1 cellular context compared by ENCODE assay signal in the genomic region with DNA sequence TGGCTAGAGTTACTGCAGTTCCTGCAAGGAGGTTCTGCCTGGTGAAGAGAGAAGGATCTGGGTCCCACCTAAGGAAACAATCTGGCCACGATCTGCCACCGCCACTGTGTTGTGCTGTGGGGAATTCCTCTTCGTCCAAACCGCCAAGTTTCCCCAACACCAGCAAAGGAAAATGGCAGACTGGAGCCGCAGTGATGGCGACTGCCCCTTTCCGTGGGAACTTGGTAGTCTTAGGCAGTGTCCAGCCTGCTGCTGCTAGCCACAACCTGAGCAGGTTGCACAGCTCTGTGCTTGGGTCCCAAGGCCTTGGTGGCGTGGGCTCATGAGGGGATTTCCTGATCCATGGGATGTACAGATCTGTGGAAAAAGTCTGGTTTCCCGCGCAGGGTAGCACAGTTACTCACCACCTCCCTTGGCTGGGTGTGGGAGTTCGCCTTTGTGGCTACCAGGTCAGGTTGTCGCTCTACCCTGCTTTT.
TF ChIP-seq lines count a peak whose summit lies in the region.

No MANE protein-coding gene starts in this region.

TF ChIP-seq in HepG2, 621 proteins besides CTCF, POLR2A, EP300 and RAD21 (continues in another document):
- TF ChIP-seq, protein P1, sequence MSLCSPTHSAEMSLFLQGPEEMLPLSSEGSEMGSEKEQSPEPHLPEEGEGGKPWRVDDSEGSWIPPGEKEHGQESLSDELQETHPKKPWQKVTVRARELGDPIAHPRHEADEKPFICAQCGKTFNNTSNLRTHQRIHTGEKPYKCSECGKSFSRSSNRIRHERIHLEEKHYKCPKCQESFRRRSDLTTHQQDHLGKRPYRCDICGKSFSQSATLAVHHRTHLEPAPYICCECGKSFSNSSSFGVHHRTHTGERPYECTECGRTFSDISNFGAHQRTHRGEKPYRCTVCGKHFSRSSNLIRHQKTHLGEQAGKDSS (CRISPR knock-in tag; IDR thresholded peaks at IDR 0.05; ENCODE audit: borderline replicate concordance, low read depth) = no peak
- TF ChIP-seq ZNF841 (CRISPR knock-in tag; IDR thresholded peaks at IDR 0.05; ENCODE audit: borderline replicate concordance) (no peak), KLF9 (CRISPR knock-in tag; IDR thresholded peaks at IDR 0.05; ENCODE audit: low read depth) (0 out of 2 replicates have a peak, but pooled peaks have one; percentile 21), NRL (CRISPR knock-in tag; IDR thresholded peaks at IDR 0.05; ENCODE audit: borderline replicate concordance) (peak; percentile 72; the same call in 1 of the 2 replicates), BORCS8-MEF2B (CRISPR knock-in tag; IDR thresholded peaks at IDR 0.05) (0 out of 2 replicates have a peak, but pooled peaks have one; percentile 34), ZFX (CRISPR knock-in tag; IDR thresholded peaks at IDR 0.05; ENCODE audit: low read depth) (no peak), ZSCAN31 (CRISPR knock-in tag; IDR thresholded peaks at IDR 0.05; ENCODE audit: low read depth) (0 out of 2 replicates have a peak, but pooled peaks have one; percentile 32), ZC3H4 (CRISPR knock-in tag; IDR thresholded peaks at IDR 0.05; ENCODE audit: borderline replicate concordance) (peak; percentile 63; the same call in 1 of the 2 replicates), ZNF619 (CRISPR knock-in tag; IDR thresholded peaks at IDR 0.05) (peak; percentile 31; the same call in 1 of the 2 replicates), POGZ (CRISPR knock-in tag; IDR thresholded peaks at IDR 0.05) (peak; percentile 54; the same call in 1 of the 2 replicates), EED (CRISPR knock-in tag; IDR thresholded peaks at IDR 0.05) (peak; percentile 86; the same call in 1 of the 2 replicates), ZNF468 (CRISPR knock-in tag; IDR thresholded peaks at IDR 0.05) (0 out of 2 replicates have a peak, but pooled peaks have one; percentile 77), ZBTB38 (CRISPR knock-in tag; IDR thresholded peaks at IDR 0.05) (peak; percentile 95), ZNF598 (CRISPR knock-in tag; IDR thresholded peaks at IDR 0.05; ENCODE audit: borderline replicate concordance) (no peak; the same call in 1 of the 2 replicates), ZNF772 (CRISPR knock-in tag; IDR thresholded peaks at IDR 0.05) (0 out of 2 replicates have a peak, but pooled peaks have one; percentile 27), NCOA1 (CRISPR knock-in tag; IDR thresholded peaks at IDR 0.05) (no peak), AGO2 (optimal IDR thresholded peaks at IDR 0.05; ENCODE audit: low read depth, low read length) (peak; percentile 56), BCL6 (CRISPR knock-in tag; IDR thresholded peaks at IDR 0.05) (no peak), SRY (CRISPR knock-in tag; IDR thresholded peaks at IDR 0.05) (peak; percentile 70; the same call in 1 of the 2 replicates), SMAD1 (CRISPR knock-in tag; IDR thresholded peaks at IDR 0.05; ENCODE audit: borderline replicate concordance, low read depth) (0 out of 2 replicates have a peak, but pooled peaks have one; percentile 11), ZNF605 (CRISPR knock-in tag; IDR thresholded peaks at IDR 0.05) (peak; percentile 2; the same call in 1 of the 2 replicates), ZFP82 (CRISPR knock-in tag; IDR thresholded peaks at IDR 0.05; ENCODE audit: borderline replicate concordance) (0 out of 2 replicates have a peak, but pooled peaks have one; percentile 31), MAZ (IDR thresholded peaks at IDR 0.05; ENCODE audit: borderline replicate concordance, low read depth, low read length) (no peak), MAZ (CRISPR knock-in tag; IDR thresholded peaks at IDR 0.05; ENCODE audit: low read depth) (peak; percentile 63; the same call in 1 of the 2 replicates)
- TF ChIP-seq, protein P2, sequence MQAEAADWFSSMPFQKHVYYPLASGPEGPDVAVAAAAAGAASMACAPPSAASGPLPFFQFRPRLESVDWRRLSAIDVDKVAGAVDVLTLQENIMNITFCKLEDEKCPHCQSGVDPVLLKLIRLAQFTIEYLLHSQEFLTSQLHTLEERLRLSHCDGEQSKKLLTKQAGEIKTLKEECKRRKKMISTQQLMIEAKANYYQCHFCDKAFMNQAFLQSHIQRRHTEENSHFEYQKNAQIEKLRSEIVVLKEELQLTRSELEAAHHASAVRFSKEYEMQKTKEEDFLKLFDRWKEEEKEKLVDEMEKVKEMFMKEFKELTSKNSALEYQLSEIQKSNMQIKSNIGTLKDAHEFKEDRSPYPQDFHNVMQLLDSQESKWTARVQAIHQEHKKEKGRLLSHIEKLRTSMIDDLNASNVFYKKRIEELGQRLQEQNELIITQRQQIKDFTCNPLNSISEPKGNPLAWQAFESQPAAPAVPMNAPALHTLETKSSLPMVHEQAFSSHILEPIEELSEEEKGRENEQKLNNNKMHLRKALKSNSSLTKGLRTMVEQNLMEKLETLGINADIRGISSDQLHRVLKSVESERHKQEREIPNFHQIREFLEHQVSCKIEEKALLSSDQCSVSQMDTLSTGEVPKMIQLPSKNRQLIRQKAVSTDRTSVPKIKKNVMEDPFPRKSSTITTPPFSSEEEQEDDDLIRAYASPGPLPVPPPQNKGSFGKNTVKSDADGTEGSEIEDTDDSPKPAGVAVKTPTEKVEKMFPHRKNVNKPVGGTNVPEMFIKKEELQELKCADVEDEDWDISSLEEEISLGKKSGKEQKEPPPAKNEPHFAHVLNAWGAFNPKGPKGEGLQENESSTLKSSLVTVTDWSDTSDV (CRISPR knock-in tag; IDR thresholded peaks at IDR 0.05) = no peak
- TF ChIP-seq, protein P3, sequence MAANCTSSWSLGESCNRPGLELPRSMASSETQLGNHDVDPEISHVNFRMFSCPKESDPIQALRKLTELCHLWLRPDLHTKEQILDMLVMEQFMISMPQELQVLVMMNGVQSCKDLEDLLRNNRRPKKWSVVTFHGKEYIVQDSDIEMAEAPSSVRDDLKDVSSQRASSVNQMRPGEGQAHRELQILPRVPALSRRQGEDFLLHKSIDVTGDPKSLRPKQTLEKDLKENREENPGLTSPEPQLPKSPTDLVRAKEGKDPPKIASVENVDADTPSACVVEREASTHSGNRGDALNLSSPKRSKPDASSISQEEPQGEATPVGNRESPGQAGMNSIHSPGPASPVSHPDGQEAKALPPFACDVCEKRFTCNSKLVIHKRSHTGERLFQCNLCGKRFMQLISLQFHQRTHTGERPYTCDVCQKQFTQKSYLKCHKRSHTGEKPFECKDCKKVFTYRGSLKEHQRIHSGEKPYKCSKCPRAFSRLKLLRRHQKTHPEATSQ (CRISPR knock-in tag; IDR thresholded peaks at IDR 0.05; ENCODE audit: borderline replicate concordance) = no peak
- TF ChIP-seq, protein P4, sequence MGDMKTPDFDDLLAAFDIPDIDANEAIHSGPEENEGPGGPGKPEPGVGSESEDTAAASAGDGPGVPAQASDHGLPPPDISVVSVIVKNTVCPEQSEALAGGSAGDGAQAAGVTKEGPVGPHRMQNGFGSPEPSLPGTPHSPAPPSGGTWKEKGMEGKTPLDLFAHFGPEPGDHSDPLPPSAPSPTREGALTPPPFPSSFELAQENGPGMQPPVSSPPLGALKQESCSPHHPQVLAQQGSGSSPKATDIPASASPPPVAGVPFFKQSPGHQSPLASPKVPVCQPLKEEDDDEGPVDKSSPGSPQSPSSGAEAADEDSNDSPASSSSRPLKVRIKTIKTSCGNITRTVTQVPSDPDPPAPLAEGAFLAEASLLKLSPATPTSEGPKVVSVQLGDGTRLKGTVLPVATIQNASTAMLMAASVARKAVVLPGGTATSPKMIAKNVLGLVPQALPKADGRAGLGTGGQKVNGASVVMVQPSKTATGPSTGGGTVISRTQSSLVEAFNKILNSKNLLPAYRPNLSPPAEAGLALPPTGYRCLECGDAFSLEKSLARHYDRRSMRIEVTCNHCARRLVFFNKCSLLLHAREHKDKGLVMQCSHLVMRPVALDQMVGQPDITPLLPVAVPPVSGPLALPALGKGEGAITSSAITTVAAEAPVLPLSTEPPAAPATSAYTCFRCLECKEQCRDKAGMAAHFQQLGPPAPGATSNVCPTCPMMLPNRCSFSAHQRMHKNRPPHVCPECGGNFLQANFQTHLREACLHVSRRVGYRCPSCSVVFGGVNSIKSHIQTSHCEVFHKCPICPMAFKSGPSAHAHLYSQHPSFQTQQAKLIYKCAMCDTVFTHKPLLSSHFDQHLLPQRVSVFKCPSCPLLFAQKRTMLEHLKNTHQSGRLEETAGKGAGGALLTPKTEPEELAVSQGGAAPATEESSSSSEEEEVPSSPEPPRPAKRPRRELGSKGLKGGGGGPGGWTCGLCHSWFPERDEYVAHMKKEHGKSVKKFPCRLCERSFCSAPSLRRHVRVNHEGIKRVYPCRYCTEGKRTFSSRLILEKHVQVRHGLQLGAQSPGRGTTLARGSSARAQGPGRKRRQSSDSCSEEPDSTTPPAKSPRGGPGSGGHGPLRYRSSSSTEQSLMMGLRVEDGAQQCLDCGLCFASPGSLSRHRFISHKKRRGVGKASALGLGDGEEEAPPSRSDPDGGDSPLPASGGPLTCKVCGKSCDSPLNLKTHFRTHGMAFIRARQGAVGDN (CRISPR knock-in tag; IDR thresholded peaks at IDR 0.05) = peak; percentile 68
- TF ChIP-seq, protein P5, sequence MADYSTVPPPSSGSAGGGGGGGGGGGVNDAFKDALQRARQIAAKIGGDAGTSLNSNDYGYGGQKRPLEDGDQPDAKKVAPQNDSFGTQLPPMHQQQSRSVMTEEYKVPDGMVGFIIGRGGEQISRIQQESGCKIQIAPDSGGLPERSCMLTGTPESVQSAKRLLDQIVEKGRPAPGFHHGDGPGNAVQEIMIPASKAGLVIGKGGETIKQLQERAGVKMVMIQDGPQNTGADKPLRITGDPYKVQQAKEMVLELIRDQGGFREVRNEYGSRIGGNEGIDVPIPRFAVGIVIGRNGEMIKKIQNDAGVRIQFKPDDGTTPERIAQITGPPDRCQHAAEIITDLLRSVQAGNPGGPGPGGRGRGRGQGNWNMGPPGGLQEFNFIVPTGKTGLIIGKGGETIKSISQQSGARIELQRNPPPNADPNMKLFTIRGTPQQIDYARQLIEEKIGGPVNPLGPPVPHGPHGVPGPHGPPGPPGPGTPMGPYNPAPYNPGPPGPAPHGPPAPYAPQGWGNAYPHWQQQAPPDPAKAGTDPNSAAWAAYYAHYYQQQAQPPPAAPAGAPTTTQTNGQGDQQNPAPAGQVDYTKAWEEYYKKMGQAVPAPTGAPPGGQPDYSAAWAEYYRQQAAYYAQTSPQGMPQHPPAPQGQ (CRISPR knock-in tag; IDR thresholded peaks at IDR 0.05; ENCODE audit: borderline replicate concordance) = 0 out of 2 replicates have a peak, but pooled peaks have one; percentile 47
- TF ChIP-seq, protein P6, sequence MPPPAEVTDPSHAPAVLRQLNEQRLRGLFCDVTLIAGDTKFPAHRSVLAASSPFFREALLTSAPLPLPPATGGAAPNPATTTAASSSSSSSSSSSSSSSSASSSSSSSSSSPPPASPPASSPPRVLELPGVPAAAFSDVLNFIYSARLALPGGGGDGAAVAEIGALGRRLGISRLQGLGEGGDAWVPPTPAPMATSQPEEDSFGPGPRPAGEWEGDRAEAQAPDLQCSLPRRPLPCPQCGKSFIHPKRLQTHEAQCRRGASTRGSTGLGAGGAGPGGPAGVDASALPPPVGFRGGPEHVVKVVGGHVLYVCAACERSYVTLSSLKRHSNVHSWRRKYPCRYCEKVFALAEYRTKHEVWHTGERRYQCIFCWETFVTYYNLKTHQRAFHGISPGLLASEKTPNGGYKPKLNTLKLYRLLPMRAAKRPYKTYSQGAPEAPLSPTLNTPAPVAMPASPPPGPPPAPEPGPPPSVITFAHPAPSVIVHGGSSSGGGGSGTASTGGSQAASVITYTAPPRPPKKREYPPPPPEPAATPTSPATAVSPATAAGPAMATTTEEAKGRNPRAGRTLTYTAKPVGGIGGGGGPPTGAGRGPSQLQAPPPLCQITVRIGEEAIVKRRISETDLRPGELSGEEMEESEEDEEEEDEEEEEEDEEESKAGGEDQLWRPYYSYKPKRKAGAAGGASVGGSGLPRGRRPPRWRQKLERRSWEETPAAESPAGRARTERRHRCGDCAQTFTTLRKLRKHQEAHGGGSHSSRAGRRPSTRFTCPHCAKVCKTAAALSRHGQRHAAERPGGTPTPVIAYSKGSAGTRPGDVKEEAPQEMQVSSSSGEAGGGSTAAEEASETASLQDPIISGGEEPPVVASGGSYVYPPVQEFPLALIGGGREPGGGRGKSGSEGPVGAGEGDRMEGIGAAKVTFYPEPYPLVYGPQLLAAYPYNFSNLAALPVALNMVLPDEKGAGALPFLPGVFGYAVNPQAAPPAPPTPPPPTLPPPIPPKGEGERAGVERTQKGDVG (CRISPR knock-in tag; IDR thresholded peaks at IDR 0.05; ENCODE audit: borderline replicate concordance) = peak; percentile 94
- TF ChIP-seq, protein P7, sequence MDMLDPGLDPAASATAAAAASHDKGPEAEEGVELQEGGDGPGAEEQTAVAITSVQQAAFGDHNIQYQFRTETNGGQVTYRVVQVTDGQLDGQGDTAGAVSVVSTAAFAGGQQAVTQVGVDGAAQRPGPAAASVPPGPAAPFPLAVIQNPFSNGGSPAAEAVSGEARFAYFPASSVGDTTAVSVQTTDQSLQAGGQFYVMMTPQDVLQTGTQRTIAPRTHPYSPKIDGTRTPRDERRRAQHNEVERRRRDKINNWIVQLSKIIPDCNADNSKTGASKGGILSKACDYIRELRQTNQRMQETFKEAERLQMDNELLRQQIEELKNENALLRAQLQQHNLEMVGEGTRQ (IDR thresholded peaks at IDR 0.05; ENCODE audit: low read depth, low read length) = no peak
- TF ChIP-seq, protein P7 (CRISPR knock-in tag; IDR thresholded peaks at IDR 0.05; ENCODE audit: borderline replicate concordance) = peak; percentile 33; the same call in 1 of the 2 replicates
- TF ChIP-seq, protein P8, sequence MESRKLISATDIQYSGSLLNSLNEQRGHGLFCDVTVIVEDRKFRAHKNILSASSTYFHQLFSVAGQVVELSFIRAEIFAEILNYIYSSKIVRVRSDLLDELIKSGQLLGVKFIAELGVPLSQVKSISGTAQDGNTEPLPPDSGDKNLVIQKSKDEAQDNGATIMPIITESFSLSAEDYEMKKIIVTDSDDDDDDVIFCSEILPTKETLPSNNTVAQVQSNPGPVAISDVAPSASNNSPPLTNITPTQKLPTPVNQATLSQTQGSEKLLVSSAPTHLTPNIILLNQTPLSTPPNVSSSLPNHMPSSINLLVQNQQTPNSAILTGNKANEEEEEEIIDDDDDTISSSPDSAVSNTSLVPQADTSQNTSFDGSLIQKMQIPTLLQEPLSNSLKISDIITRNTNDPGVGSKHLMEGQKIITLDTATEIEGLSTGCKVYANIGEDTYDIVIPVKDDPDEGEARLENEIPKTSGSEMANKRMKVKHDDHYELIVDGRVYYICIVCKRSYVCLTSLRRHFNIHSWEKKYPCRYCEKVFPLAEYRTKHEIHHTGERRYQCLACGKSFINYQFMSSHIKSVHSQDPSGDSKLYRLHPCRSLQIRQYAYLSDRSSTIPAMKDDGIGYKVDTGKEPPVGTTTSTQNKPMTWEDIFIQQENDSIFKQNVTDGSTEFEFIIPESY (CRISPR knock-in tag; IDR thresholded peaks at IDR 0.05) = peak; percentile 90
- TF ChIP-seq, protein P9, sequence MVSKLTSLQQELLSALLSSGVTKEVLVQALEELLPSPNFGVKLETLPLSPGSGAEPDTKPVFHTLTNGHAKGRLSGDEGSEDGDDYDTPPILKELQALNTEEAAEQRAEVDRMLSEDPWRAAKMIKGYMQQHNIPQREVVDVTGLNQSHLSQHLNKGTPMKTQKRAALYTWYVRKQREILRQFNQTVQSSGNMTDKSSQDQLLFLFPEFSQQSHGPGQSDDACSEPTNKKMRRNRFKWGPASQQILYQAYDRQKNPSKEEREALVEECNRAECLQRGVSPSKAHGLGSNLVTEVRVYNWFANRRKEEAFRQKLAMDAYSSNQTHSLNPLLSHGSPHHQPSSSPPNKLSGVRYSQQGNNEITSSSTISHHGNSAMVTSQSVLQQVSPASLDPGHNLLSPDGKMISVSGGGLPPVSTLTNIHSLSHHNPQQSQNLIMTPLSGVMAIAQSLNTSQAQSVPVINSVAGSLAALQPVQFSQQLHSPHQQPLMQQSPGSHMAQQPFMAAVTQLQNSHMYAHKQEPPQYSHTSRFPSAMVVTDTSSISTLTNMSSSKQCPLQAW (CRISPR knock-in tag; IDR thresholded peaks at IDR 0.05) = 0 out of 2 replicates have a peak, but pooled peaks have one; percentile 30
